29 cellular contexts compared by ENCODE assay signal in the genomic region with DNA sequence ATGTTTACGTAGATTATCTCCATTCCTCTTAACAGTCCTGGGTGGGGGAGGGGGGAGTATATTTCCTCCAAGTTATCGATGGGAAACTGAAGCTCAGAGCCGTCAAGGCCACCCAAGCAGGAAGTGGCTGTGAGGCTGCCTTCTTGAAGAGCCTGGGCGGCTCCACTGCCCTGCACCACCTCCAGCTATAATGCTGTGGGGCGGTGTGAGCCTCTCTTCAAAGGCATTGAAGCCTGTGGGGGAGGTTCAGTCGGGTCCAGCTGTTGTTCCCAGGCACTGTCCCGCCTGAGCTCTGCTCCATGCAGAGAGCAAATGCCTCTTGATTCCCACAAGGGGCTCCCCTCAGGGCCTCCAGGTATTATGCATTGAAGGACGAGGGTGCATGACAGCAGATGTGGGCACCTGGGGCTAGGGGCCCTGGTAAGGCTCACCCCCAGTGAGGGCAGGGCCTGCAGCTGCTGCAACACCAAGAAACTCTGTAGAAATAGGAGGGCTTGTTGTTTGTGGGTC. TPM values are rescaled to one million over a fixed set of nuclear protein-coding genes. Genes with fewer than 3 reads are reported as not detected.
DNase-seq lines count a peak whose midpoint lies in the region; ATAC-seq, FAIRE-seq and TF ChIP-seq lines count a peak whose summit lies in the region.
"Had no signal": no experiment of that assay in that cellular context is flagged by ENCODE, and none has a peak within 500 bp of the region (broad histone marks: within the 10 kb centered on the region; RNA-seq: fewer than 3 reads in every experiment).

No MANE protein-coding gene starts in this region.

- H3K36me3 ChIP-seq in HUES48 (ENCODE audit: control insufficient read depth, insufficient read depth, low read length): no peaks in the 10 kb centered on the region
- H3K36me3 ChIP-seq in SK-N-MC (ENCODE audit: insufficient read depth, low read length): no peaks in the 10 kb centered on the region
- H3K36me3 ChIP-seq in trophoblast cell (ENCODE audit: control insufficient read depth in 1 of 2, insufficient read depth in 2 of 2, low read length in 2 of 2): no peaks in the 10 kb centered on the region
- no peaks in the 10 kb centered on the region for H3K36me3 ChIP-seq in naive thymus-derived CD4-positive, alpha-beta T cell (ENCODE audit: control insufficient read depth in 2 of 3, insufficient read depth in 3 of 3, low read length in 3 of 3)
- no peaks in the 10 kb centered on the region for H3K36me3 ChIP-seq in mammary epithelial cell (ENCODE audit: insufficient read depth, low read length)
- H3K36me3 ChIP-seq: prostate gland had no signal

- peak overlapping the region; percentile 49 for H3K18ac ChIP-seq in trophoblast cell (ENCODE audit: low read length)

- H3K27ac ChIP-seq in HUES48 (ENCODE audit: low read depth, low read length) (peak overlapping the region; percentile 82), SK-N-MC (peak overlapping the region; percentile 73), trophoblast cell (ENCODE audit: low read depth, low read length) (peak overlapping the region; percentile 55), mammary epithelial cell (ENCODE audit: insufficient read depth, low read depth, low read length) (no peak overlapping the region)
- no peak overlapping the region for H3K27ac ChIP-seq in naive thymus-derived CD4-positive, alpha-beta T cell (ENCODE audit: low read depth, low read length)
- H3K27ac ChIP-seq: dorsolateral prefrontal cortex, epithelial cell of prostate, hepatocyte, prostate gland, skin epidermis had no signal

- H3K79me1 ChIP-seq in trophoblast cell (ENCODE audit: low read length): peaks cover 9% of the 10 kb centered on the region

- peak overlapping the region; percentile 39 for H2AFZ ChIP-seq in trophoblast cell (ENCODE audit: insufficient read depth, low read length, poor library complexity)
- no peak overlapping the region for H2AFZ ChIP-seq in mammary epithelial cell (ENCODE audit: low read depth, low read length)
- H2AFZ ChIP-seq: hepatocyte had no signal

- H3K9me3 ChIP-seq in HUES48 (ENCODE audit: control insufficient read depth, insufficient read depth, low read length): no peaks in the 10 kb centered on the region
- H3K9me3 ChIP-seq in SK-N-MC (ENCODE audit: low read depth, low read length): no peaks in the 10 kb centered on the region
- H3K9me3 ChIP-seq in trophoblast cell (ENCODE audit: insufficient read depth, low read depth, low read length): peaks cover 2% of the 10 kb centered on the region
- peaks cover 0 to 4% (median 0%) of the 10 kb centered on the region in 3 experiments for H3K9me3 ChIP-seq in naive thymus-derived CD4-positive, alpha-beta T cell (ENCODE audit: control insufficient read depth in 2 of 3, low read length in 3 of 3)
- H3K9me3 ChIP-seq in mammary epithelial cell (replicated peaks; ENCODE audit: insufficient read depth, low read length): peaks cover 3% of the 10 kb centered on the region
- H3K9me3 ChIP-seq: prostate gland had no signal

- in situ Hi-C loops in mammary epithelial cell (cut with MboI; ENCODE audit: low sequenced_read_pairs in 2 of 2): no loop called here

- H3K27me3 Mint-ChIP-seq in naive thymus-derived CD4-positive, alpha-beta T cell: peaks cover 0 to 5% (median 0%) of the 10 kb centered on the region in 5 donors
- peaks cover 0 to 12% (median 5%) of the 10 kb centered on the region in 5 donors for H3K27me3 Mint-ChIP-seq in naive thymus-derived CD8-positive, alpha-beta T cell
- H3K27me3 Mint-ChIP-seq: activated naive CD8-positive, alpha-beta T cell had no signal

- H3K23ac ChIP-seq in trophoblast cell (ENCODE audit: low read length): no peak overlapping the region

- intact Hi-C loops in naive thymus-derived CD4-positive, alpha-beta T cell (cut with micrococcal nuclease): no loop called here
- intact Hi-C loops in mammary epithelial cell (cut with micrococcal nuclease): no loop called here

- H4K8ac ChIP-seq in trophoblast cell (ENCODE audit: low read depth, low read length): peak overlapping the region; percentile 3

- H3K4me3 Mint-ChIP-seq in naive thymus-derived CD4-positive, alpha-beta T cell: no peak overlapping the region
- no peak overlapping the region for H3K4me3 Mint-ChIP-seq in naive thymus-derived CD8-positive, alpha-beta T cell
- H3K4me3 Mint-ChIP-seq: activated CD4-positive, alpha-beta T cell treated with anti-CD3 and anti-CD28 coated beads, Interleukin-2, amount 10 ng/mL, durations not matched to agents 7 days and 5 days; activated naive CD8-positive, alpha-beta T cell; CD4-positive, CD25-positive, alpha-beta regulatory T cell had no signal

- H3K4me2 ChIP-seq in trophoblast cell (ENCODE audit: low read length): no peak overlapping the region
- H3K4me2 ChIP-seq in mammary epithelial cell (ENCODE audit: insufficient read depth, low read depth, low read length): no peak overlapping the region
- H3K4me2 ChIP-seq: hepatocyte had no signal

- dilution Hi-C loops in mammary epithelial cell (cut with HindIII; ENCODE audit: low sequenced_read_pairs): no loop called here

- H3K79me2 ChIP-seq in trophoblast cell (ENCODE audit: control insufficient read depth, insufficient read depth, low read length, poor library complexity) (no peaks in the 10 kb centered on the region), mammary epithelial cell (ENCODE audit: insufficient read depth, low read length) (no peaks in the 10 kb centered on the region)
- H3K79me2 ChIP-seq: hepatocyte had no signal

- no peaks in the 10 kb centered on the region for H3K4me1 Mint-ChIP-seq in naive thymus-derived CD4-positive, alpha-beta T cell
- no peaks in the 10 kb centered on the region for H3K4me1 Mint-ChIP-seq in naive thymus-derived CD8-positive, alpha-beta T cell
- H3K4me1 Mint-ChIP-seq: activated CD4-positive, alpha-beta T cell treated with anti-CD3 and anti-CD28 coated beads, Interleukin-2, amount 10 ng/mL, durations not matched to agents 7 days and 5 days; CD4-positive, CD25-positive, alpha-beta regulatory T cell had no signal

- POLR2A ChIA-PET in naive thymus-derived CD4-positive, alpha-beta T cell (lab: Charles Lee): no interaction called here
- POLR2A ChIA-PET in naive thymus-derived CD8-positive, alpha-beta T cell (lab: Charles Lee): no interaction called here

- H3K9ac ChIP-seq in HUES48 (ENCODE audit: low read depth, low read length): no peak overlapping the region
- no peak overlapping the region for H3K9ac ChIP-seq in SK-N-MC (ENCODE audit: insufficient read length)
- no peak overlapping the region for H3K9ac ChIP-seq in trophoblast cell (ENCODE audit: low read length)
- H3K9ac ChIP-seq in mammary epithelial cell (ENCODE audit: insufficient read depth, low read length): no peak overlapping the region

- H3K9me3 Mint-ChIP-seq in naive thymus-derived CD4-positive, alpha-beta T cell: peaks cover 0 to 8% (median 0%) of the 10 kb centered on the region in 11 donors
- H3K9me3 Mint-ChIP-seq in naive thymus-derived CD8-positive, alpha-beta T cell: no peaks in the 10 kb centered on the region
- H3K9me3 Mint-ChIP-seq: activated CD4-positive, alpha-beta T cell treated with anti-CD3 and anti-CD28 coated beads, Interleukin-2, amount 10 ng/mL, durations not matched to agents 7 days and 5 days; CD4-positive, CD25-positive, alpha-beta regulatory T cell had no signal

- H2AK5ac ChIP-seq in trophoblast cell (ENCODE audit: low read length): no peak overlapping the region

- no peak overlapping the region for H3K4ac ChIP-seq in trophoblast cell (ENCODE audit: low read depth, low read length)

- DNase-seq in SK-N-MC (ENCODE audit: low read depth, low spot score) (no peak), trophoblast cell (no peak), RCC 7860 (ENCODE audit: low spot score) (no peak), mammary epithelial cell (no peak)
- DNase-seq in naive thymus-derived CD4-positive, alpha-beta T cell: no peak
- no peak for DNase-seq in naive thymus-derived CD8-positive, alpha-beta T cell
- DNase-seq: activated CD4-positive, alpha-beta T cell treated with anti-CD3 and anti-CD28 coated beads, Interleukin-2, amount 10 ng/mL, durations not matched to agents 7 days and 5 days; CD4-positive, CD25-positive, alpha-beta regulatory T cell; dorsolateral prefrontal cortex; foreskin fibroblast; GDM1; HCEC 1CT; Kasumi-1; NCI-H187 treated with DMSO at 0.1 percent for 48 hours; NCI-H226; OCI-M1; SHP77; stimulated activated naive CD4-positive, alpha-beta T cell had no signal

- no TSS peak for BruUV-seq in mammary epithelial cell (replicated peaks; lab: Mats Ljungman, UMichigan)

- no CpG with 5 or more reads among the region's 8 CpGs for WGBS in trophoblast cell (ENCODE audit: extremely low coverage, insufficient coverage, insufficient read length)
- 79% methylated on average over 8 of the region's 8 CpGs for WGBS in mammary epithelial cell (ENCODE audit: low coverage, missing lambda C conversion rate)

- FAIRE-seq in RCC 7860 (lab: Jason Lieb, UNC): no peak
- FAIRE-seq: astrocyte, keratinocyte, TTC549 had no signal

- H2BK12ac ChIP-seq in trophoblast cell (ENCODE audit: low read length): peak overlapping the region; percentile 46

- H3K27ac Mint-ChIP-seq in naive thymus-derived CD4-positive, alpha-beta T cell: no peak overlapping the region
- no peak overlapping the region for H3K27ac Mint-ChIP-seq in naive thymus-derived CD8-positive, alpha-beta T cell
- H3K27ac Mint-ChIP-seq: activated CD4-positive, alpha-beta T cell treated with anti-CD3 and anti-CD28 coated beads, Interleukin-2, amount 10 ng/mL, durations not matched to agents 7 days and 5 days; activated naive CD8-positive, alpha-beta T cell; CD4-positive, CD25-positive, alpha-beta regulatory T cell had no signal

- H3K27me3 ChIP-seq in HUES48 (ENCODE audit: control insufficient read depth, insufficient read depth, low read length): no peaks in the 10 kb centered on the region
- H3K27me3 ChIP-seq in trophoblast cell (ENCODE audit: insufficient read depth, low read length): no peaks in the 10 kb centered on the region
- H3K27me3 ChIP-seq in naive thymus-derived CD4-positive, alpha-beta T cell (ENCODE audit: control insufficient read depth in 2 of 2, insufficient read depth in 2 of 2, low read length in 2 of 2): no peaks in the 10 kb centered on the region
- H3K27me3 ChIP-seq in mammary epithelial cell (ENCODE audit: insufficient read depth, low read length): no peaks in the 10 kb centered on the region
- H3K27me3 ChIP-seq: dorsolateral prefrontal cortex, hepatocyte had no signal

- CTCF ChIA-PET in naive thymus-derived CD4-positive, alpha-beta T cell (lab: Charles Lee): no interaction called here
- CTCF ChIA-PET in mammary epithelial cell (lab: Charles Lee; ENCODE audit: low non-redundant PET): no interaction called here

- H3K4me3 ChIP-seq in HUES48 (ENCODE audit: low read depth, low read length) (no peak overlapping the region), SK-N-MC (no peak overlapping the region), trophoblast cell (ENCODE audit: low read depth, low read length) (no peak overlapping the region), mammary epithelial cell (replicated peaks in 1 of 3; ENCODE audit: insufficient read depth in 1 of 3, low read depth in 2 of 3, low read length in 3 of 3) (no peak overlapping the region)
- no peak overlapping the region for H3K4me3 ChIP-seq in naive thymus-derived CD4-positive, alpha-beta T cell (ENCODE audit: low read length)
- H3K4me3 ChIP-seq: dorsolateral prefrontal cortex, hepatocyte, lung, prostate gland, skin epidermis had no signal

- peak overlapping the region; percentile 71 for H3K14ac ChIP-seq in trophoblast cell (ENCODE audit: low read length)

- peaks cover 0 to 4% (median 0%) of the 10 kb centered on the region in 5 donors for H3K36me3 Mint-ChIP-seq in naive thymus-derived CD4-positive, alpha-beta T cell
- H3K36me3 Mint-ChIP-seq in naive thymus-derived CD8-positive, alpha-beta T cell: no peaks in the 10 kb centered on the region
- H3K36me3 Mint-ChIP-seq: activated naive CD8-positive, alpha-beta T cell; CD4-positive, CD25-positive, alpha-beta regulatory T cell had no signal

- peaks cover 13% of the 10 kb centered on the region; the same call in 1 of the 2 replicates for H3K4me1 ChIP-seq in HUES48 (ENCODE audit: control insufficient read depth, insufficient read depth, low read length)
- peaks cover 11% of the 10 kb centered on the region in 2 experiments for H3K4me1 ChIP-seq in trophoblast cell (ENCODE audit: control insufficient read depth in 1 of 2, insufficient read depth in 2 of 2, low read length in 2 of 2)
- H3K4me1 ChIP-seq in naive thymus-derived CD4-positive, alpha-beta T cell (ENCODE audit: control insufficient read depth in 2 of 2, insufficient read depth in 2 of 2, low read length in 2 of 2): no peaks in the 10 kb centered on the region
- peaks cover 8% of the 10 kb centered on the region for H3K4me1 ChIP-seq in mammary epithelial cell (ENCODE audit: insufficient read depth, low read length)
- H3K4me1 ChIP-seq: prostate gland had no signal

- no peak overlapping the region for H4K12ac ChIP-seq in trophoblast cell (ENCODE audit: low read depth, low read length)

- H2BK5ac ChIP-seq in trophoblast cell (ENCODE audit: low read depth, low read length, poor library complexity): peak overlapping the region; percentile 68

- peak overlapping the region; percentile 55 for H4K91ac ChIP-seq in trophoblast cell (ENCODE audit: low read depth, low read length)

- H2BK120ac ChIP-seq in trophoblast cell (ENCODE audit: insufficient read depth, low read length, poor library complexity): peak overlapping the region; percentile 49

- no peak for TF ChIP-seq CTCF in mammary epithelial cell (conservative IDR thresholded peaks at IDR 0.05 in 1 of 2, IDR thresholded peaks at IDR 0.05 in 1 of 2; ENCODE audit: extremely low read depth in 1 of 2, insufficient read depth in 1 of 2, low read depth in 1 of 2, low read length in 2 of 2)

- peak; percentile 33 for ATAC-seq in esophagus mucosa
- no peak for ATAC-seq in naive thymus-derived CD4-positive, alpha-beta T cell
- no peak for ATAC-seq in naive thymus-derived CD8-positive, alpha-beta T cell

- no peaks in the 10 kb centered on the region for H4K20me1 ChIP-seq in mammary epithelial cell (ENCODE audit: insufficient read depth, low read length)

RNA-seq across cellular contexts. Expression of gene LAPTM4A, which starts 29.5 kb away (rescaled TPM):
- total RNA-seq in esophagus mucosa (85.4 TPM), mammary epithelial cell (100 to 1,000 TPM; 160 to 162 TPM)
- 756 and 800 TPM in 2 replicates for polyA plus RNA-seq in trophoblast cell (2013)
- 10 to 100 TPM; 32.3 to 78.2 (median 48.7) TPM for total RNA-seq in naive thymus-derived CD4-positive, alpha-beta T cell
- polyA plus RNA-seq in naive thymus-derived CD4-positive, alpha-beta T cell: 100 to 1,000 TPM; 103 to 106 TPM
- total RNA-seq in naive thymus-derived CD8-positive, alpha-beta T cell: 10 to 100 TPM; 45.7 to 46.0 TPM
- polyA plus RNA-seq in naive thymus-derived CD8-positive, alpha-beta T cell: 100 to 1,000 TPM in 1 of 3 donors, 10 to 100 TPM in 2; 88.7 to 100 (median 97.1) TPM
- 223 TPM for polyA plus RNA-seq in mammary epithelial cell
- 181 TPM for polyA minus RNA-seq in mammary epithelial cell

Comparison
In these comparisons a context has a peak if more than half of its experiments do, and no peak if none do; other contexts are left out.
1. H3K27ac ChIP-seq: peak in HUES48 (single experiment), SK-N-MC (single experiment) and trophoblast cell (single experiment); none in naive thymus-derived CD4-positive, alpha-beta T cell (single experiment) and mammary epithelial cell (single experiment).